Comparison of ENCODE assay signal across 16 cellular contexts in the genomic region with DNA sequence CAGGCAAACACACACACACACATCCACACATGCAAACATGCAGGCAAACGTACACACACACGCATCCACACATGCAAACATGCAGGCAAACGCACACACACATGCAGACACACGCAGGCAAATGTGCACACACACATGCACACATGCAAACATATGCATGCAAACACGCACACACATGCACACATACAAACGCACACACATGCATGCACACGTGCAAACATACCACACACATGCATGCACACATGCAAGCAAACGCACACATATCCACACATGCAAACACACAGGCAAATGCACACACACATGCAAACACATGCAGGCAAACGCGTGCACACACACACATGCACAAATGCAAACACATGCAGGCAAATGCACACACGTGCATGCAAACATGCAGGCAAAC. TPM values are rescaled to one million over a fixed set of nuclear protein-coding genes. Genes with fewer than 3 reads are reported as not detected.
DNase-seq lines count a peak whose midpoint lies in the region; ATAC-seq, FAIRE-seq and TF ChIP-seq lines count a peak whose summit lies in the region.
"Had no signal": no experiment of that assay in that cellular context is flagged by ENCODE, and none has a peak within 500 bp of the region (broad histone marks: within the 10 kb centered on the region; RNA-seq: fewer than 3 reads in every experiment).

No MANE protein-coding gene starts in this region.

- H3K27me3 Mint-ChIP-seq in brain (no peaks in the 10 kb centered on the region), mesothelial cell of epicardium (ENCODE audit: low read depth) (no peaks in the 10 kb centered on the region)

- H3K9ac ChIP-seq in mammary epithelial cell (ENCODE audit: insufficient read depth, low read length), result no peak overlapping the region

- H3K9me3 ChIP-seq in mammary epithelial cell (replicated peaks; ENCODE audit: insufficient read depth, low read length), result no peaks in the 10 kb centered on the region

- H3K27ac ChIP-seq in mammary epithelial cell (ENCODE audit: insufficient read depth, low read depth, low read length), result no peak overlapping the region
- H3K27ac ChIP-seq: HL-60 had no signal

- BruUV-seq in mammary epithelial cell (replicated peaks; lab: Mats Ljungman, UMichigan), result no TSS peak

- no peak for TF ChIP-seq CTCF in brain (conservative IDR thresholded peaks at IDR 0.05)
- TF ChIP-seq CTCF in mesothelial cell of epicardium (IDR thresholded peaks at IDR 0.05; ENCODE audit: unreplicated experiment), result no peak
- TF ChIP-seq CTCF in mammary epithelial cell (conservative IDR thresholded peaks at IDR 0.05 in 1 of 2, IDR thresholded peaks at IDR 0.05 in 1 of 2; ENCODE audit: extremely low read depth in 1 of 2, insufficient read depth in 1 of 2, low read depth in 1 of 2, low read length in 2 of 2), result no peak

- no peaks in the 10 kb centered on the region for H4K20me1 ChIP-seq in mammary epithelial cell (ENCODE audit: insufficient read depth, low read length)

- intact Hi-C loops in mammary epithelial cell (cut with micrococcal nuclease), result no loop called here

- H3K4me1 ChIP-seq in mammary epithelial cell (ENCODE audit: insufficient read depth, low read length), result no peaks in the 10 kb centered on the region

- in situ Hi-C loops in mammary epithelial cell (cut with MboI; ENCODE audit: low sequenced_read_pairs in 2 of 2), result no loop called here

- no peak overlapping the region for H3K4me3 ChIP-seq in mammary epithelial cell (replicated peaks in 1 of 3; ENCODE audit: insufficient read depth in 1 of 3, low read depth in 2 of 3, low read length in 3 of 3)

- H3K9me3 Mint-ChIP-seq in brain (peaks cover 0 to 3% (median 0%) of the 10 kb centered on the region in 5 experiments), mesothelial cell of epicardium (no peaks in the 10 kb centered on the region)

- H3K4me3 Mint-ChIP-seq in brain (peak overlapping the region in 1 of 5 experiments; percentile 4), mesothelial cell of epicardium (no peak overlapping the region)
- H3K4me3 Mint-ChIP-seq: CD8-positive, alpha-beta T cell; IgD-negative memory B cell had no signal

- DNase-seq in GM12891 (ENCODE audit: insufficient read length, low spot score), result no peak
- DNase-seq in mesothelial cell of epicardium (ENCODE audit: low spot score in 2 of 2, unreplicated experiment in 2 of 2), result no peak
- DNase-seq in mammary epithelial cell, result no peak
- DNase-seq in stimulated activated CD8-positive, alpha-beta memory T cell treated with anti-CD3 and anti-CD28 coated beads, Interleukin-4, amount 100 ng/mL, for 48 hours, result no peak
- DNase-seq in NCI-H524 (lab: John Stamatoyannopoulos, UW), result no peak
- DNase-seq: CD8-positive, alpha-beta T cell; COR-L47; DND-41; GDM1 had no signal

- CTCF ChIA-PET in mammary epithelial cell (lab: Charles Lee; ENCODE audit: low non-redundant PET), result no interaction called here

- H3K79me2 ChIP-seq in mammary epithelial cell (ENCODE audit: insufficient read depth, low read length), result no peaks in the 10 kb centered on the region

- H3K36me3 ChIP-seq in mammary epithelial cell (ENCODE audit: insufficient read depth, low read length), result no peaks in the 10 kb centered on the region

- no peak for ATAC-seq in HG02852 (IDR thresholded peaks at IDR 0.05; ENCODE audit: unreplicated experiment)
- ATAC-seq: CD8-positive, alpha-beta T cell; HCT116 had no signal

- H3K36me3 Mint-ChIP-seq in brain (no peaks in the 10 kb centered on the region), mesothelial cell of epicardium (no peaks in the 10 kb centered on the region)
- H3K36me3 Mint-ChIP-seq: CD14-positive monocyte; CD8-positive, alpha-beta T cell had no signal

- WGBS in mammary epithelial cell (ENCODE audit: low coverage, missing lambda C conversion rate), result 78% methylated on average over 11 of the region's 11 CpGs

- H2AFZ ChIP-seq in mammary epithelial cell (ENCODE audit: low read depth, low read length), result no peak overlapping the region

- peak; percentile 71 for FAIRE-seq in GM12891 (lab: Jason Lieb, UNC)
- FAIRE-seq: A204.1 had no signal

- H3K27me3 ChIP-seq in mammary epithelial cell (ENCODE audit: insufficient read depth, low read length), result no peaks in the 10 kb centered on the region

- H3K27ac Mint-ChIP-seq in brain (peak overlapping the region in 3 of 5 experiments; percentile 23 to 84 (median 43)), mesothelial cell of epicardium (peak overlapping the region; percentile 3)
- H3K27ac Mint-ChIP-seq: CD14-positive monocyte; CD8-positive, alpha-beta T cell had no signal

- dilution Hi-C loops in mammary epithelial cell (cut with HindIII; ENCODE audit: low sequenced_read_pairs), result no loop called here

- TF ChIP-seq POLR2A in GM12891 (IDR thresholded peaks at IDR 0.05; ENCODE audit: low read depth, low read length), result no peak

- H3K4me1 Mint-ChIP-seq in brain, result peaks cover 37% of the 10 kb centered on the region
- H3K4me1 Mint-ChIP-seq in mesothelial cell of epicardium, result peaks cover 41% of the 10 kb centered on the region
- H3K4me1 Mint-ChIP-seq: CD14-positive monocyte, IgD-negative memory B cell had no signal

- H3K4me2 ChIP-seq in mammary epithelial cell (ENCODE audit: insufficient read depth, low read depth, low read length), result no peak overlapping the region

TF ChIP-seq in GM12891, 5 proteins besides CTCF, POLR2A, EP300 and RAD21:
- TF ChIP-seq SPI1 (IDR thresholded peaks at IDR 0.05; ENCODE audit: low read depth, low read length), result no peak
- no peak for TF ChIP-seq POU2F2 (IDR thresholded peaks at IDR 0.05; ENCODE audit: low read depth, low read length)

RNA-seq across cellular contexts. Expression of a gene that starts 46.9 kb away (rescaled TPM):
- 0.40 TPM for polyA plus RNA-seq in GM12891 (2012; ENCODE audit: low read depth, missing spikeins)
- polyA plus RNA-seq in brain (ENCODE audit: insufficient read depth, low read depth, low replicate concordance), result 13.4 TPM
- total RNA-seq in mesothelial cell of epicardium, result 57.9 to 63.1 TPM (median 59.4 TPM) in 3 replicates
- total RNA-seq in mammary epithelial cell, result 10 to 100 TPM; 42.2 to 45.2 TPM
- polyA plus RNA-seq in mammary epithelial cell, result 29.1 TPM
- 93.5 TPM for polyA minus RNA-seq in mammary epithelial cell
- total RNA-seq: CD8-positive, alpha-beta T cell had no signal
- polyA plus RNA-seq: IgD-negative memory B cell had no signal
